In genomic region chr9:128552744-128553221, GRCh38 we compare ENCODE assay signal across 1 cellular context.
TF ChIP-seq lines count a peak whose summit lies in the region.

No MANE protein-coding gene starts in this region.

TF ChIP-seq in HepG2, 621 proteins besides CTCF, POLR2A, EP300 and RAD21 (continued from another document and continues in another):
- TF ChIP-seq ARID4A (CRISPR knock-in tag; IDR thresholded peaks at IDR 0.05; ENCODE audit: borderline replicate concordance) (peak; percentile 72; the same call in 1 of the 2 replicates), ZNF678 (CRISPR knock-in tag; IDR thresholded peaks at IDR 0.05) (0 out of 2 replicates have a peak, but pooled peaks have one; percentile 70), KDM2A (CRISPR knock-in tag; IDR thresholded peaks at IDR 0.05; ENCODE audit: borderline replicate concordance, low read depth) (0 out of 2 replicates have a peak, but pooled peaks have one; percentile 37), GLI4 (CRISPR knock-in tag; IDR thresholded peaks at IDR 0.05; ENCODE audit: borderline replicate concordance) (0 out of 2 replicates have a peak, but pooled peaks have one; percentile 43), SMAD3 (CRISPR knock-in tag; IDR thresholded peaks at IDR 0.05) (no peak), MYC (CRISPR knock-in tag; IDR thresholded peaks at IDR 0.05; ENCODE audit: borderline replicate concordance) (peak; percentile 13; the same call in 1 of the 2 replicates), AGO1 (IDR thresholded peaks at IDR 0.05; ENCODE audit: low read depth, low read length, poor library complexity, severe bottlenecking) (peak; percentile 11), MAX (IDR thresholded peaks at IDR 0.05) (peak; percentile 23; the same call in 1 of the 2 replicates), RBFOX2 (IDR thresholded peaks at IDR 0.05; ENCODE audit: low read depth, low read length) (peak; percentile 74), ISL2 (CRISPR knock-in tag; IDR thresholded peaks at IDR 0.05) (no peak; the same call in 1 of the 2 replicates), THAP8 (CRISPR knock-in tag; IDR thresholded peaks at IDR 0.05; ENCODE audit: borderline replicate concordance) (0 out of 2 replicates have a peak, but pooled peaks have one; percentile 34), MXD3 (CRISPR knock-in tag; IDR thresholded peaks at IDR 0.05) (0 out of 2 replicates have a peak, but pooled peaks have one; percentile 62), SAFB2 (CRISPR knock-in tag; IDR thresholded peaks at IDR 0.05; ENCODE audit: borderline replicate concordance, low read depth) (peak; percentile 75; the same call in 1 of the 2 replicates), SAP130 (CRISPR knock-in tag; IDR thresholded peaks at IDR 0.05; ENCODE audit: low read depth) (peak; percentile 51; the same call in 1 of the 2 replicates), ZNF558 (CRISPR knock-in tag; IDR thresholded peaks at IDR 0.05; ENCODE audit: borderline replicate concordance) (0 out of 2 replicates have a peak, but pooled peaks have one; percentile 4), RFX1 (IDR thresholded peaks at IDR 0.05) (no peak), ESRRA (CRISPR knock-in tag; IDR thresholded peaks at IDR 0.05; ENCODE audit: low read depth) (0 out of 2 replicates have a peak, but pooled peaks have one; percentile 36), ZNF383 (CRISPR knock-in tag; IDR thresholded peaks at IDR 0.05; ENCODE audit: borderline replicate concordance) (no peak), TEAD3 (CRISPR knock-in tag; optimal IDR thresholded peaks at IDR 0.05; ENCODE audit: borderline replicate concordance) (peak; percentile 32), REPIN1 (CRISPR knock-in tag; IDR thresholded peaks at IDR 0.05; ENCODE audit: borderline replicate concordance, low read depth) (no peak), ARID5B (CRISPR knock-in tag; IDR thresholded peaks at IDR 0.05) (0 out of 2 replicates have a peak, but pooled peaks have one; percentile 40), ZBTB2 (CRISPR knock-in tag; IDR thresholded peaks at IDR 0.05; ENCODE audit: low read depth) (0 out of 2 replicates have a peak, but pooled peaks have one; percentile 6), SRY (CRISPR knock-in tag; IDR thresholded peaks at IDR 0.05) (peak; percentile 22; the same call in 1 of the 2 replicates), EHMT2 (IDR thresholded peaks at IDR 0.05; ENCODE audit: borderline replicate concordance, low read depth, low read length) (no peak), ZNF792 (CRISPR knock-in tag; IDR thresholded peaks at IDR 0.05) (peak; percentile 12; the same call in 1 of the 2 replicates), PATZ1 (CRISPR knock-in tag; IDR thresholded peaks at IDR 0.05) (peak; percentile 94), WIZ (CRISPR knock-in tag; IDR thresholded peaks at IDR 0.05) (0 out of 2 replicates have a peak, but pooled peaks have one; percentile 24), ZMAT3 (CRISPR knock-in tag; conservative IDR thresholded peaks at IDR 0.05) (0 out of 2 replicates have a peak, but pooled peaks have one; percentile 7), ZNF788 (CRISPR knock-in tag; IDR thresholded peaks at IDR 0.05; ENCODE audit: borderline replicate concordance) (peak; percentile 64; the same call in 1 of the 2 replicates), NRL (CRISPR knock-in tag; IDR thresholded peaks at IDR 0.05; ENCODE audit: borderline replicate concordance) (0 out of 2 replicates have a peak, but pooled peaks have one; percentile 14), ZNF275 (CRISPR knock-in tag; IDR thresholded peaks at IDR 0.05; ENCODE audit: borderline replicate concordance) (no peak), ARID3A (IDR thresholded peaks at IDR 0.05; ENCODE audit: low read depth, low read length) (no peak), HBP1 (CRISPR knock-in tag; IDR thresholded peaks at IDR 0.05; ENCODE audit: low read depth) (0 out of 2 replicates have a peak, but pooled peaks have one; percentile 44), SP2 (CRISPR knock-in tag; IDR thresholded peaks at IDR 0.05) (no peak), HINFP (CRISPR knock-in tag; IDR thresholded peaks at IDR 0.05; ENCODE audit: low read depth) (0 out of 2 replicates have a peak, but pooled peaks have one; percentile 31), ZNF879 (CRISPR knock-in tag; IDR thresholded peaks at IDR 0.05) (0 out of 2 replicates have a peak, but pooled peaks have one; percentile 31), ZNF556 (CRISPR knock-in tag; IDR thresholded peaks at IDR 0.05; ENCODE audit: borderline replicate concordance) (peak; percentile 42; the same call in 1 of the 2 replicates)
